10 cellular contexts compared by ENCODE assay signal in the genomic region with DNA sequence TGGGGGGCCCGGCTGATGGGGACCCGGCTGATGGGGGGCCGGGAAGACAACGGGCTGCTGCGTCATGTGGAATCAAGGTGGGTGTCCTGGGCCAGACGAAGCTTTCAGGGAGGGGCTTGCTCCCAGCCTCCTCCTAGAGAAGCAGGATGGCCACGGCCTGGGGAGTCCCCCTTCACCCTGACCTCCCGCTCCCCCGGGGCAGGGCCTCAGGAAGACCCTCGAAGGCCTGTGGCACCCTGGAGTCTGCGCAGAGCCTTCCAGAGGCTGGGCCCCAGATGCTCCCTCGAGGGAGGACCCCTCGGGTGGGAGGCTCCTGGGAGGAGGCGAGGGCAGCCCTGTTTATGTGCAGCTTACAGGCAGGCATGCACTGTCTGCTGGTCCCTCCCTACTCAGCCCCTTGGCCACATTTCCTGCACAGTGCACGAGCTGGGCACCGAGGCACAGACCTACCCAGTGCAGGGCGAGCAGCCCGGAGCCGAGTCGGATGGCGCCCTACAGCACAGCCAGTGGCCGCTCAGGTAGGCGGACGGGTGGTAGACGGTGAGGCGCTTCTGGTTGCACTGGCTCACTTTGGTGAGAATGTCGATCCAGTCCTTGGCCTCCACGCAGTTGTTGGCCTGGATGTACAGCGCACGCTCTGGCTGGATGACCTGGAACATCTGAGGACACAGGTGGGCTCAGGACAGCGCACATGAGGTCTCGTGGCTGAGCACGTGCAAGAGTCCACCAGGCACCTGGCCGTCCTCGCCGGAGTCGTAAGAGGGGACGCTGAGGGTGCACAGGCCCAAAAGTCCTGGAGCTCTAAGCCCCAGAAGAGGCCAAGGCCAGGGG.
"Had no signal": no experiment of that assay in that cellular context is flagged by ENCODE, and none has a peak within 500 bp of the region (broad histone marks: within the 10 kb centered on the region; RNA-seq: fewer than 3 reads in every experiment).

No MANE protein-coding gene starts in this region.

- H3K4me3 ChIP-seq: thoracic aorta had no signal

- FAIRE-seq: astrocyte, colon had no signal

- ATAC-seq: activated T-cell treated with anti-CD3 and anti-CD28 coated beads, Interleukin-2, amount 50 U/mL, for 72 hours had no signal

- DNase-seq: activated CD4-positive, alpha-beta memory T cell treated with anti-CD3 and anti-CD28 coated beads for 36 hours; activated CD8-positive, alpha-beta memory T cell treated with anti-CD3 and anti-CD28 coated beads, Interleukin-2, amount 50 U/mL, for 4 hours; activated gamma-delta T cell treated with Interleukin-2 at 50 U/mL for 16 hours; activated T-cell treated with anti-CD3 and anti-CD28 coated beads, Interleukin-2, amount 50 U/mL, for 72 hours; foreskin melanocyte; islet precursor cell; stimulated activated CD4-positive, alpha-beta T cell treated with anti-CD3 and anti-CD28 coated beads, Interleukin-2, amount 100 ng/mL, for 48 hours had no signal

- H3K9me3 ChIP-seq: thoracic aorta had no signal
